In genomic region chr16:82971126-82971525, GRCh38 we compare ENCODE assay signal across 32 cellular contexts.
"Had no signal": no experiment of that assay in that cellular context is flagged by ENCODE, and none has a peak within 500 bp of the region (broad histone marks: within the 10 kb centered on the region; RNA-seq: fewer than 3 reads in every experiment).

No MANE protein-coding gene starts in this region.

- H3K9me3 Mint-ChIP-seq: activated T-cell treated with anti-CD3 and anti-CD28 coated beads, Interleukin-2, amount 50 U/mL, for 24 hours had no signal

- H3K27me3 Mint-ChIP-seq: activated B cell treated with CpG ODN at 0.5 μM for 24 hours; activated CD4-positive, alpha-beta memory T cell treated with anti-CD3 and anti-CD28 coated beads, Interleukin-2, amount 10 ng/mL, durations not matched to agents 7 days and 5 days; activated CD4-positive, alpha-beta T cell treated with anti-CD3 and anti-CD28 coated beads, Interleukin-2, amount 10 ng/mL, durations not matched to agents 24 days and 14 days; activated naive CD4-positive, alpha-beta T cell treated with anti-CD3 and anti-CD28 coated beads, Interleukin-2, amount 10 ng/mL, durations not matched to agents 7 days and 5 days; activated naive CD8-positive, alpha-beta T cell treated with anti-CD3 and anti-CD28 coated beads, Interleukin-2, amount 10 ng/mL, durations not matched to agents 7 days and 5 days; activated T-cell treated with anti-CD3 and anti-CD28 coated beads, Interleukin-2, amount 50 U/mL, for 24 hours; brain; T-helper 17 cell had no signal

- H3K9me3 ChIP-seq: ascending aorta, esophagus squamous epithelium, gastroesophageal sphincter had no signal

- H3K36me3 Mint-ChIP-seq: activated naive CD4-positive, alpha-beta T cell treated with anti-CD3 and anti-CD28 coated beads, Interleukin-2, amount 10 ng/mL, durations not matched to agents 7 days and 5 days; activated naive CD4-positive, alpha-beta T cell treated with anti-CD3 and anti-CD28 coated beads, Interleukin-2, amount 50 U/mL, for 72 hours; activated naive CD8-positive, alpha-beta T cell treated with anti-CD3 and anti-CD28 coated beads, Interleukin-2, amount 10 ng/mL, durations not matched to agents 7 days and 5 days; brain had no signal

- H3K4me1 ChIP-seq: breast epithelium, esophagus squamous epithelium, gastroesophageal sphincter had no signal

- DNase-seq: activated B cell treated with CpG ODN at 0.5 μM for 24 hours; activated CD4-positive, alpha-beta memory T cell treated with anti-CD3 and anti-CD28 coated beads, Interleukin-2, amount 10 ng/mL, durations not matched to agents 7 days and 5 days; activated CD4-positive, alpha-beta T cell treated with anti-CD3 and anti-CD28 coated beads, Interleukin-2, amount 10 ng/mL, durations not matched to agents 24 days and 14 days; activated CD4-positive, alpha-beta T cell treated with anti-CD3 and anti-CD28 coated beads, Interleukin-2, amount 50 U/mL, for 4 hours; activated CD8-positive, alpha-beta memory T cell treated with anti-CD3 and anti-CD28 coated beads, Interleukin-2, amount 50 U/mL, for 48 hours; activated gamma-delta T cell; activated naive CD4-positive, alpha-beta T cell; activated naive CD4-positive, alpha-beta T cell treated with anti-CD3 and anti-CD28 coated beads, Interleukin-2, amount 10 ng/mL, durations not matched to agents 7 days and 5 days; activated naive CD8-positive, alpha-beta T cell treated with anti-CD3 and anti-CD28 coated beads, Interleukin-2, amount 10 ng/mL, durations not matched to agents 7 days and 5 days; activated T-cell treated with anti-CD3 and anti-CD28 coated beads for 4 hours; activated T-cell treated with anti-CD3 and anti-CD28 coated beads, Interleukin-2, amount 50 U/mL, for 24 hours; activated T-cell treated with anti-CD3 and anti-CD28 coated beads, Interleukin-2, amount 50 U/mL, for 72 hours; caudate nucleus; cortex of kidney; dorsolateral prefrontal cortex; effector memory CD4-positive, alpha-beta T cell; erythroblast; esophagus squamous epithelium; foreskin melanocyte; heart right ventricle; T-helper 1 cell; T-helper 17 cell; T1000; WERI-Rb-1 had no signal

- H3K4me3 ChIP-seq: ascending aorta, breast epithelium, dorsolateral prefrontal cortex, esophagus squamous epithelium, gastroesophageal sphincter, heart right ventricle had no signal

- H3K36me3 ChIP-seq: ascending aorta, breast epithelium, esophagus squamous epithelium, gastroesophageal sphincter, heart right ventricle, WERI-Rb-1 had no signal

- ATAC-seq: activated CD4-positive, CD25-positive, alpha-beta regulatory T cell treated with anti-CD3 and anti-CD28 coated beads, Interleukin-2, amount 50 U/mL, for 24 hours; activated naive CD4-positive, alpha-beta T cell treated with anti-CD3 and anti-CD28 coated beads, Interleukin-2, amount 50 U/mL, for 72 hours; activated T-cell treated with anti-CD3 and anti-CD28 coated beads, Interleukin-2, amount 50 U/mL, for 72 hours; gastroesophageal sphincter; T-helper 17 cell had no signal

- H3K27ac Mint-ChIP-seq: activated B cell treated with CpG ODN at 0.5 μM for 24 hours; activated CD4-positive, alpha-beta memory T cell treated with anti-CD3 and anti-CD28 coated beads, Interleukin-2, amount 10 ng/mL, durations not matched to agents 7 days and 5 days; activated CD4-positive, alpha-beta T cell treated with anti-CD3 and anti-CD28 coated beads, Interleukin-2, amount 10 ng/mL, durations not matched to agents 24 days and 14 days; activated naive CD4-positive, alpha-beta T cell treated with anti-CD3 and anti-CD28 coated beads, Interleukin-2, amount 10 ng/mL, durations not matched to agents 7 days and 5 days; activated naive CD4-positive, alpha-beta T cell treated with anti-CD3 and anti-CD28 coated beads, Interleukin-2, amount 50 U/mL, for 72 hours; activated naive CD8-positive, alpha-beta T cell treated with anti-CD3 and anti-CD28 coated beads, Interleukin-2, amount 10 ng/mL, durations not matched to agents 7 days and 5 days; activated T-cell treated with anti-CD3 and anti-CD28 coated beads, Interleukin-2, amount 50 U/mL, for 24 hours; activated T-cell treated with anti-CD3 and anti-CD28 coated beads, Interleukin-2, amount 50 U/mL, for 72 hours; T-helper 17 cell; T-helper 2 cell treated with Interferon-gamma antibody and Interleukin-4, amounts not matched to agents 5 μg/mL and 100 μg/mL, for 36 hours had no signal

- H3K27me3 ChIP-seq: ascending aorta, breast epithelium, dorsolateral prefrontal cortex, esophagus squamous epithelium, gastroesophageal sphincter, heart right ventricle had no signal

- H3K4me1 Mint-ChIP-seq: activated B cell treated with CpG ODN at 0.5 μM for 24 hours; activated CD4-positive, alpha-beta memory T cell treated with anti-CD3 and anti-CD28 coated beads, Interleukin-2, amount 10 ng/mL, durations not matched to agents 7 days and 5 days; activated CD4-positive, alpha-beta T cell treated with anti-CD3 and anti-CD28 coated beads, Interleukin-2, amount 10 ng/mL, durations not matched to agents 24 days and 14 days; activated naive CD4-positive, alpha-beta T cell treated with anti-CD3 and anti-CD28 coated beads, Interleukin-2, amount 10 ng/mL, durations not matched to agents 7 days and 5 days; activated naive CD8-positive, alpha-beta T cell treated with anti-CD3 and anti-CD28 coated beads, Interleukin-2, amount 10 ng/mL, durations not matched to agents 7 days and 5 days; T-helper 17 cell had no signal

- H3K27ac ChIP-seq: ascending aorta, breast epithelium, dorsolateral prefrontal cortex, esophagus squamous epithelium, gastroesophageal sphincter, heart right ventricle, WERI-Rb-1 had no signal

- FAIRE-seq: colon had no signal

- H3K4me3 Mint-ChIP-seq: activated B cell treated with CpG ODN at 0.5 μM for 24 hours; activated CD4-positive, alpha-beta memory T cell treated with anti-CD3 and anti-CD28 coated beads, Interleukin-2, amount 10 ng/mL, durations not matched to agents 7 days and 5 days; activated CD4-positive, alpha-beta T cell treated with anti-CD3 and anti-CD28 coated beads, Interleukin-2, amount 10 ng/mL, durations not matched to agents 24 days and 14 days; activated naive CD4-positive, alpha-beta T cell treated with anti-CD3 and anti-CD28 coated beads, Interleukin-2, amount 10 ng/mL, durations not matched to agents 7 days and 5 days; activated naive CD8-positive, alpha-beta T cell treated with anti-CD3 and anti-CD28 coated beads, Interleukin-2, amount 10 ng/mL, durations not matched to agents 7 days and 5 days; activated T-cell treated with anti-CD3 and anti-CD28 coated beads, Interleukin-2, amount 50 U/mL, for 24 hours; activated T-cell treated with anti-CD3 and anti-CD28 coated beads, Interleukin-2, amount 50 U/mL, for 72 hours; brain; T-helper 17 cell; T-helper 2 cell treated with Interferon-gamma antibody and Interleukin-4, amounts not matched to agents 5 μg/mL and 100 μg/mL, for 36 hours had no signal
